Comparison of ENCODE assay signal across 21 cellular contexts in genomic region chr3:138409171-138409570, GRCh38. TPM values are rescaled to one million over a fixed set of nuclear protein-coding genes. Genes with fewer than 3 reads are reported as not detected.
"Had no signal": no experiment of that assay in that cellular context is flagged by ENCODE, and none has a peak within 500 bp of the region (broad histone marks: within the 10 kb centered on the region; RNA-seq: fewer than 3 reads in every experiment).

No MANE protein-coding gene starts in this region.

- H3K36me3 Mint-ChIP-seq: activated naive CD8-positive, alpha-beta T cell treated with anti-CD3 and anti-CD28 coated beads, Interleukin-2, amount 10 ng/mL, durations not matched to agents 7 days and 5 days had no signal

- ATAC-seq: activated CD8-positive, alpha-beta T cell treated with anti-CD3 and anti-CD28 coated beads for 36 hours had no signal

- H3K27ac ChIP-seq: brain microvascular endothelial cell, colonic mucosa, esophagus muscularis mucosa had no signal

- H3K4me1 Mint-ChIP-seq: activated CD4-positive, alpha-beta T cell treated with anti-CD3 and anti-CD28 coated beads, Interleukin-2, amount 10 ng/mL, durations not matched to agents 24 days and 14 days; activated naive CD8-positive, alpha-beta T cell treated with anti-CD3 and anti-CD28 coated beads, Interleukin-2, amount 10 ng/mL, durations not matched to agents 7 days and 5 days; central memory CD8-positive, alpha-beta T cell; mesothelial cell of epicardium; nephron had no signal

- H3K4me3 Mint-ChIP-seq: activated CD4-positive, alpha-beta T cell treated with anti-CD3 and anti-CD28 coated beads, Interleukin-2, amount 10 ng/mL, durations not matched to agents 24 days and 14 days; activated CD8-positive, alpha-beta T cell treated with anti-CD3 and anti-CD28 coated beads for 36 hours; activated naive CD8-positive, alpha-beta T cell treated with anti-CD3 and anti-CD28 coated beads, Interleukin-2, amount 10 ng/mL, durations not matched to agents 7 days and 5 days; central memory CD8-positive, alpha-beta T cell; mesothelial cell of epicardium; nephron had no signal

- H3K27ac Mint-ChIP-seq: activated CD4-positive, alpha-beta T cell treated with anti-CD3 and anti-CD28 coated beads, Interleukin-2, amount 10 ng/mL, durations not matched to agents 24 days and 14 days; activated CD8-positive, alpha-beta T cell treated with anti-CD3 and anti-CD28 coated beads for 36 hours; activated naive CD8-positive, alpha-beta T cell treated with anti-CD3 and anti-CD28 coated beads, Interleukin-2, amount 10 ng/mL, durations not matched to agents 7 days and 5 days; activated T-helper 2 cell treated with anti-CD3 and anti-CD28 coated beads, Interferon-gamma antibody, Interleukin-2, Interleukin-4, amounts not matched to agents 10 μg/mL and 5 μg/mL and 100 μg/mL, durations not matched to agents 14 hours and 24 hours and 36 hours; mesothelial cell of epicardium; nephron had no signal

- H3K9me3 Mint-ChIP-seq: activated CD4-positive, alpha-beta T cell treated with anti-CD3 and anti-CD28 coated beads, Interleukin-2, amount 10 ng/mL, durations not matched to agents 24 days and 14 days; activated CD8-positive, alpha-beta T cell treated with anti-CD3 and anti-CD28 coated beads for 36 hours; activated naive CD8-positive, alpha-beta T cell treated with anti-CD3 and anti-CD28 coated beads, Interleukin-2, amount 10 ng/mL, durations not matched to agents 7 days and 5 days; activated T-helper 2 cell treated with anti-CD3 and anti-CD28 coated beads, Interferon-gamma antibody, Interleukin-2, Interleukin-4, amounts not matched to agents 10 μg/mL and 5 μg/mL and 100 μg/mL, durations not matched to agents 14 hours and 24 hours and 36 hours; central memory CD8-positive, alpha-beta T cell; mesothelial cell of epicardium; nephron had no signal

- H3K27me3 ChIP-seq: brain microvascular endothelial cell, colonic mucosa, esophagus muscularis mucosa had no signal

- H3K36me3 ChIP-seq: brain microvascular endothelial cell, colonic mucosa had no signal

- H3K4me1 ChIP-seq: colonic mucosa, esophagus muscularis mucosa had no signal

- H3K9me3 ChIP-seq: colonic mucosa, esophagus muscularis mucosa had no signal

- DNase-seq: activated CD4-positive, alpha-beta T cell treated with anti-CD3 and anti-CD28 coated beads, Interleukin-2, amount 10 ng/mL, durations not matched to agents 24 days and 14 days; activated CD8-positive, alpha-beta T cell treated with anti-CD3 and anti-CD28 coated beads for 36 hours; activated naive CD4-positive, alpha-beta T cell treated with Interleukin-2 at 50 U/mL for 16 hours; activated naive CD8-positive, alpha-beta T cell treated with anti-CD3 and anti-CD28 coated beads, Interleukin-2, amount 10 ng/mL, durations not matched to agents 7 days and 5 days; activated T-cell treated with anti-CD3 and anti-CD28 coated beads, Interleukin-2, amount 50 U/mL, for 1 hour; brain microvascular endothelial cell; colonic mucosa; retina; stimulated activated CD4-positive, alpha-beta T cell treated with anti-CD3 and anti-CD28 coated beads, Interleukin-12 subunit alpha, Interleukin-12 subunit beta, amount 100 ng/mL, for 4 hours; stimulated activated CD4-positive, alpha-beta T cell treated with anti-CD3 and anti-CD28 coated beads, Interleukin-1b, Interleukin-23, amount 100 ng/mL, for 48 hours; stimulated activated CD8-positive, alpha-beta memory T cell treated with anti-CD3 and anti-CD28 coated beads, Interleukin-4, amount 100 ng/mL, for 48 hours; stimulated activated naive CD4-positive, alpha-beta T cell; T-helper 9 cell had no signal

- H3K4me3 ChIP-seq: colonic mucosa, esophagus muscularis mucosa, lung had no signal

RNA-seq across cellular contexts. Expression of gene ESYT3, which starts 25.2 kb away (rescaled TPM):
- total RNA-seq: endothelial cell of umbilical vein, glomerular endothelial cell had no signal
- polyA plus RNA-seq: endothelial cell of umbilical vein had no signal
